ENCODE assay signal across 1 cellular context in the genomic region with DNA sequence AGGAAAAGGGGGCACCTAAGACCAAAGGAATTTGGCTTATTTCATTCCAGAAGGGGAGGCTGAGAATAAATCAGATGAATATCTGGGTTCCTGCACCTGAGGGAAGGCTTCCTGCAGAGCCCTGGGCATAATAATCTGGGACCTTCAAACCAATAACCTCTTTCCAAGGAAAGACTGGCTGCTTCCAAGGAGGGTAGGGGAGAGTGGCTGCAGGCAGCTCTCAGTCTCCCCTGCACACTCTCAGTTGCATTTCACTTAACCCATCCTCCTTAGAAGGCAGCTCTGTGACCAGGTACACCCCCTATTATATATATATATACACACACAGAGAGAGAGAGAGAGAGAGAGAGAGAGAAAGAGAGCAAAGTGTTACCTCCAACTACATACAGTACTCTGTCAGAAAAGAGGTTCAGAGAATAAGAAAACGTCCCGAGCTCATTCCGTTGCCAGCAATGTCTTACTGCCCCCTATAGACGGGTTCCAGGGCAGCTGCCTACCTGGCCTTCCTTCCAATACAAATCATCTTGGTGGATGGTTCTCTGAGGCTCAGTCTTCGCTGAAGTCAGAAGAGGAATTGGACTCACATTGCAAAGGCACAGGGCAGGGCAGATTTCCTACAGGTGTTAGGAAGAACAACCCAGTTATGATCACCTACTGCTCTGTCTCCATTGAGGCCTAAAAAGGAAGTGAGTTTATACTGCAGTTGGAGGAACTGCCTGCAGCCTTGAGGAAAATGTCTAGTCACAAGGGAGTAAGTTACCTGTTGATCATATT.
TF ChIP-seq lines count a peak whose summit lies in the region.

No MANE protein-coding gene starts in this region.

TF ChIP-seq in H1, 55 proteins besides CTCF, POLR2A, EP300 and RAD21 (continued from another document):
- TF ChIP-seq, protein P1, sequence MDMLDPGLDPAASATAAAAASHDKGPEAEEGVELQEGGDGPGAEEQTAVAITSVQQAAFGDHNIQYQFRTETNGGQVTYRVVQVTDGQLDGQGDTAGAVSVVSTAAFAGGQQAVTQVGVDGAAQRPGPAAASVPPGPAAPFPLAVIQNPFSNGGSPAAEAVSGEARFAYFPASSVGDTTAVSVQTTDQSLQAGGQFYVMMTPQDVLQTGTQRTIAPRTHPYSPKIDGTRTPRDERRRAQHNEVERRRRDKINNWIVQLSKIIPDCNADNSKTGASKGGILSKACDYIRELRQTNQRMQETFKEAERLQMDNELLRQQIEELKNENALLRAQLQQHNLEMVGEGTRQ (IDR thresholded peaks at IDR 0.05; ENCODE audit: low read length): no peak
- no peak for TF ChIP-seq KDM5A (IDR thresholded peaks at IDR 0.05; ENCODE audit: low read length)
